ENCODE assay signal across 18 cellular contexts in the genomic region with DNA sequence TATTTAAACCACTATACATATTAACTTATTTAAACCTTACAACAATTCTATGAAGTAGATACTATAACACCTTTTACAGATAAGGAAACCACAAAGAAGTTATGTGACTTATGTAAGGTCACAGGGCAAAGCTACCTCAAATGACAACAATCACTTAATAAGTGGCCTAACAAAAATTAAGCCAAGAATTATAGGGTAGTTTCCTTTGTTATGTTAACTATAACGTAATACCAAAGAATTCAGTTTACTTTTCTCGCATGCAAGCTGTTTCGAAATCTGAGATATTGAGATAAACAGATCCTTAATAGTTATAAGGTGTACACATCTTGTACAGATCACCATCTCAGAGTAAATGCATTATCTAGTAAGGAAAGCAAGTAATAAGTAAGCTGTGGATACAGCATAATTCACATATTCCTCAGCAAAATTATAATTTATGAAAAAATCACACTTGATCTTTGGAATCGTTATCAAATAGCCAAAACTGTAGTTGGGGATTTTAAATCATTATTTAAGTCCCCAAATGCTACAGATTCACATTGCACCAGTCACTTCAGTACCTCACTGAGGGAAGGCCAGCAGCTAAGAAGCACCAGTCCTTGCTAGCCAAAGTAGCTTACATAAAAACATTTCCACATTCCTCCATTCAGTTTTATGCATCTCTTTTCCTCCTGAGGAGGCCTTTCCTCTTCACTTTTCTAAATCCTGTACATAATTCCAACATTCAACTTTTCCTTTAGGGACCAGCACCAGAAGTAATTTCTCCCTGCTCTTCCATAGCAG.
"Had no signal": no experiment of that assay in that cellular context is flagged by ENCODE, and none has a peak within 500 bp of the region (broad histone marks: within the 10 kb centered on the region; RNA-seq: fewer than 3 reads in every experiment).

No MANE protein-coding gene starts in this region.

- H3K4me3 ChIP-seq: hepatocyte, lower lobe of right lung, ovary, right lobe of liver, smooth muscle cell, testis, upper lobe of right lung had no signal

- H3K4me3 Mint-ChIP-seq: activated CD4-positive, alpha-beta T cell treated with anti-CD3 and anti-CD28 coated beads, Interleukin-2, amount 10 ng/mL, durations not matched to agents 24 days and 14 days; activated CD8-positive, alpha-beta T cell treated with anti-CD3 and anti-CD28 coated beads, Interleukin-2, amount 10 ng/mL, durations not matched to agents 7 days and 5 days; activated naive CD8-positive, alpha-beta T cell treated with anti-CD3 and anti-CD28 coated beads, Interleukin-2, amount 10 ng/mL, durations not matched to agents 7 days and 5 days; activated T-cell treated with anti-CD3 and anti-CD28 coated beads, Interleukin-2, amount 50 U/mL, for 24 hours; natural killer cell had no signal

- H3K27ac ChIP-seq: hepatocyte, lower lobe of right lung, ovary, right lobe of liver, testis, upper lobe of right lung had no signal

- H3K4me2 ChIP-seq: hepatocyte, smooth muscle cell had no signal

- H2AFZ ChIP-seq: hepatocyte had no signal

- DNase-seq: activated CD4-positive, alpha-beta T cell treated with anti-CD3 and anti-CD28 coated beads, Interleukin-2, amount 10 ng/mL, durations not matched to agents 24 days and 14 days; activated CD4-positive, CD25-positive, alpha-beta regulatory T cell; activated CD8-positive, alpha-beta T cell treated with anti-CD3 and anti-CD28 coated beads, Interleukin-2, amount 10 ng/mL, durations not matched to agents 7 days and 5 days; activated naive CD4-positive, alpha-beta T cell treated with Interleukin-2 at 50 U/mL for 16 hours; activated naive CD8-positive, alpha-beta T cell treated with anti-CD3 and anti-CD28 coated beads, Interleukin-2, amount 10 ng/mL, durations not matched to agents 7 days and 5 days; activated T-cell treated with anti-CD3 and anti-CD28 coated beads, Interleukin-2, amount 50 U/mL, for 24 hours; anterior cingulate cortex; cortex of kidney; lower lobe of right lung; natural killer cell; ovary; right lobe of liver; stimulated activated CD4-positive, alpha-beta T cell treated with anti-CD3 and anti-CD28 coated beads, Interleukin-4, amount 100 ng/mL, for 1 hour; testis; upper lobe of right lung had no signal

- H3K36me3 ChIP-seq: lower lobe of right lung, ovary, right lobe of liver, upper lobe of right lung had no signal

- H3K27ac Mint-ChIP-seq: activated CD4-positive, alpha-beta T cell treated with anti-CD3 and anti-CD28 coated beads, Interleukin-2, amount 10 ng/mL, durations not matched to agents 24 days and 14 days; activated CD8-positive, alpha-beta T cell treated with anti-CD3 and anti-CD28 coated beads, Interleukin-2, amount 10 ng/mL, durations not matched to agents 7 days and 5 days; activated naive CD8-positive, alpha-beta T cell treated with anti-CD3 and anti-CD28 coated beads, Interleukin-2, amount 10 ng/mL, durations not matched to agents 7 days and 5 days; activated T-cell treated with anti-CD3 and anti-CD28 coated beads, Interleukin-2, amount 50 U/mL, for 24 hours; activated T-helper 2 cell treated with anti-CD3 and anti-CD28 coated beads, Interferon-gamma antibody, Interleukin-2, Interleukin-4, amounts not matched to agents 10 μg/mL and 5 μg/mL and 100 μg/mL, durations not matched to agents 14 hours and 24 hours and 36 hours had no signal

- H3K4me1 Mint-ChIP-seq: activated CD4-positive, alpha-beta T cell treated with anti-CD3 and anti-CD28 coated beads, Interleukin-2, amount 10 ng/mL, durations not matched to agents 24 days and 14 days had no signal

- H3K9me3 Mint-ChIP-seq: activated CD4-positive, alpha-beta T cell treated with anti-CD3 and anti-CD28 coated beads, Interleukin-2, amount 10 ng/mL, durations not matched to agents 24 days and 14 days; activated naive CD8-positive, alpha-beta T cell treated with anti-CD3 and anti-CD28 coated beads, Interleukin-2, amount 10 ng/mL, durations not matched to agents 7 days and 5 days; activated T-cell treated with anti-CD3 and anti-CD28 coated beads, Interleukin-2, amount 50 U/mL, for 24 hours; activated T-helper 2 cell treated with anti-CD3 and anti-CD28 coated beads, Interferon-gamma antibody, Interleukin-2, Interleukin-4, amounts not matched to agents 10 μg/mL and 5 μg/mL and 100 μg/mL, durations not matched to agents 14 hours and 24 hours and 36 hours; natural killer cell had no signal

- H3K27me3 ChIP-seq: hepatocyte, ovary, right lobe of liver, testis, upper lobe of right lung had no signal

- ATAC-seq: activated CD8-positive, alpha-beta T cell treated with anti-CD3 and anti-CD28 coated beads, Interleukin-2, amount 10 ng/mL, durations not matched to agents 7 days and 5 days; lower lobe of right lung; right lobe of liver; upper lobe of right lung had no signal

- H3K79me2 ChIP-seq: hepatocyte had no signal

- H3K27me3 Mint-ChIP-seq: activated CD4-positive, alpha-beta T cell treated with anti-CD3 and anti-CD28 coated beads, Interleukin-2, amount 10 ng/mL, durations not matched to agents 24 days and 14 days; activated naive CD8-positive, alpha-beta T cell treated with anti-CD3 and anti-CD28 coated beads, Interleukin-2, amount 10 ng/mL, durations not matched to agents 7 days and 5 days; activated T-cell treated with anti-CD3 and anti-CD28 coated beads, Interleukin-2, amount 50 U/mL, for 24 hours had no signal

- H3K36me3 Mint-ChIP-seq: activated naive CD8-positive, alpha-beta T cell treated with anti-CD3 and anti-CD28 coated beads, Interleukin-2, amount 10 ng/mL, durations not matched to agents 7 days and 5 days; natural killer cell had no signal

- H3K9me3 ChIP-seq: lower lobe of right lung, ovary, right lobe of liver, testis, upper lobe of right lung had no signal

- H3K4me1 ChIP-seq: right lobe of liver, testis had no signal
